ENCODE assay signal across 10 cellular contexts in genomic region chr12:6312529-6313325, GRCh38. TPM values are rescaled to one million over a fixed set of nuclear protein-coding genes. Genes with fewer than 3 reads are reported as not detected.
DNase-seq lines count a peak whose midpoint lies in the region; ATAC-seq and FAIRE-seq lines count a peak whose summit lies in the region.
"Had no signal": no experiment of that assay in that cellular context is flagged by ENCODE, and none has a peak within 500 bp of the region (broad histone marks: within the 10 kb centered on the region; RNA-seq: fewer than 3 reads in every experiment).

No MANE protein-coding gene starts in this region.

- peaks cover 25% of the 10 kb centered on the region for H3K27me3 Mint-ChIP-seq in activated T-helper 2 cell treated with anti-CD3 and anti-CD28 coated beads, Interferon-gamma antibody, Interleukin-2, Interleukin-4, amounts not matched to agents 10 μg/mL and 5 μg/mL and 100 μg/mL, durations not matched to agents 14 hours and 24 hours and 36 hours (ENCODE audit: low read depth)

- H3K4me1 Mint-ChIP-seq in activated T-helper 2 cell treated with anti-CD3 and anti-CD28 coated beads, Interferon-gamma antibody, Interleukin-2, Interleukin-4, amounts not matched to agents 10 μg/mL and 5 μg/mL and 100 μg/mL, durations not matched to agents 14 hours and 24 hours and 36 hours (ENCODE audit: low read depth) = peaks cover 5% of the 10 kb centered on the region

- DNase-seq in ELF-1 (ENCODE audit: low read depth, low spot score) = peak; percentile 83
- DNase-seq in NCI-H2029 treated with DMSO at 0.1 percent for 48 hours (lab: John Stamatoyannopoulos, UW) = peak; percentile 24
- peak; percentile 64 for DNase-seq in iPS-NIHi7 (ENCODE audit: extremely low spot score)
- DNase-seq in urothelium cell line (ENCODE audit: low spot score) = no peak
- DNase-seq in substantia nigra (lab: John Stamatoyannopoulos, UW) = no peak
- DNase-seq in effector CD8-positive, alpha-beta T cell (lab: John Stamatoyannopoulos, UW) = no peak
- no peak for DNase-seq in activated T-helper 2 cell treated with anti-CD3 and anti-CD28 coated beads, Interferon-gamma antibody, Interleukin-2, Interleukin-4, amounts not matched to agents 10 μg/mL and 5 μg/mL and 100 μg/mL, durations not matched to agents 14 hours and 24 hours and 36 hours (ENCODE audit: low spot score)

- peak; percentile 81 for FAIRE-seq in urothelium cell line (lab: Jason Lieb, UNC)

- intact Hi-C loops in activated T-helper 2 cell treated with anti-CD3 and anti-CD28 coated beads, Interferon-gamma antibody, Interleukin-2, Interleukin-4, amounts not matched to agents 10 μg/mL and 5 μg/mL and 100 μg/mL, durations not matched to agents 14 hours and 24 hours and 36 hours (cut with micrococcal nuclease) = no loop called here

- ATAC-seq in GM21423 (IDR thresholded peaks at IDR 0.05; ENCODE audit: unreplicated experiment) = peak; percentile 49

- H3K27ac ChIP-seq in substantia nigra (ENCODE audit: low read depth, low read length, poor library complexity, severe bottlenecking) = no peak overlapping the region

- H3K27ac Mint-ChIP-seq in activated T-helper 2 cell treated with anti-CD3 and anti-CD28 coated beads, Interferon-gamma antibody, Interleukin-2, Interleukin-4, amounts not matched to agents 10 μg/mL and 5 μg/mL and 100 μg/mL, durations not matched to agents 14 hours and 24 hours and 36 hours = no peak overlapping the region
- H3K27ac Mint-ChIP-seq: IgD-negative memory B cell had no signal

- H3K4me3 Mint-ChIP-seq in activated T-helper 2 cell treated with anti-CD3 and anti-CD28 coated beads, Interferon-gamma antibody, Interleukin-2, Interleukin-4, amounts not matched to agents 10 μg/mL and 5 μg/mL and 100 μg/mL, durations not matched to agents 14 hours and 24 hours and 36 hours (ENCODE audit: low read depth) = no peak overlapping the region

- H3K36me3 Mint-ChIP-seq in activated T-helper 2 cell treated with anti-CD3 and anti-CD28 coated beads, Interferon-gamma antibody, Interleukin-2, Interleukin-4, amounts not matched to agents 10 μg/mL and 5 μg/mL and 100 μg/mL, durations not matched to agents 14 hours and 24 hours and 36 hours (ENCODE audit: low read depth) = no peaks in the 10 kb centered on the region
- H3K36me3 Mint-ChIP-seq: IgD-negative memory B cell had no signal

- H3K9me3 Mint-ChIP-seq in activated T-helper 2 cell treated with anti-CD3 and anti-CD28 coated beads, Interferon-gamma antibody, Interleukin-2, Interleukin-4, amounts not matched to agents 10 μg/mL and 5 μg/mL and 100 μg/mL, durations not matched to agents 14 hours and 24 hours and 36 hours = no peaks in the 10 kb centered on the region
- H3K9me3 Mint-ChIP-seq: IgD-negative memory B cell had no signal

RNA-seq across cellular contexts. Expression of gene PLEKHG6, which starts 2.2 kb away (rescaled TPM):
- total RNA-seq in activated T-helper 2 cell treated with anti-CD3 and anti-CD28 coated beads, Interferon-gamma antibody, Interleukin-2, Interleukin-4, amounts not matched to agents 10 μg/mL and 5 μg/mL and 100 μg/mL, durations not matched to agents 14 hours and 24 hours and 36 hours = not detected in 2 replicates
- total RNA-seq: dermis microvascular lymphatic vessel endothelial cell had no signal

RNA-seq across cellular contexts. Expression of gene TNFRSF1A, which starts 29.1 kb away (rescaled TPM):
- total RNA-seq in activated T-helper 2 cell treated with anti-CD3 and anti-CD28 coated beads, Interferon-gamma antibody, Interleukin-2, Interleukin-4, amounts not matched to agents 10 μg/mL and 5 μg/mL and 100 μg/mL, durations not matched to agents 14 hours and 24 hours and 36 hours = 37.6 TPM in 2 replicates

Comparison
In these comparisons a context has a peak if more than half of its experiments do, and no peak if none do; other contexts are left out.
1. DNase-seq: peak in ELF-1 (single experiment), NCI-H2029 treated with DMSO at 0.1 percent for 48 hours (single experiment) and iPS-NIHi7 (single experiment); none in urothelium cell line (single experiment), substantia nigra (0 of 49), effector CD8-positive, alpha-beta T cell (single experiment) and activated T-helper 2 cell treated with anti-CD3 and anti-CD28 coated beads, Interferon-gamma antibody, Interleukin-2, Interleukin-4, amounts not matched to agents 10 μg/mL and 5 μg/mL and 100 μg/mL, durations not matched to agents 14 hours and 24 hours and 36 hours (single experiment).